Comparison of ENCODE assay signal across 9 cellular contexts in genomic region chr3:59857589-59858346, GRCh38.
A peak's percentile ranks its signal among the peaks of the same experiment; 100 is the strongest.
DNase-seq lines count a peak whose midpoint lies in the region; ATAC-seq and TF ChIP-seq lines count a peak whose summit lies in the region.
"Had no signal": no experiment of that assay in that cellular context is flagged by ENCODE, and none has a peak within 500 bp of the region (broad histone marks: within the 10 kb centered on the region; RNA-seq: fewer than 3 reads in every experiment).

No MANE protein-coding gene starts in this region.

- no peaks in the 10 kb centered on the region; the same call in 2 of the 3 replicates for H3K36me3 Mint-ChIP-seq in GM23338 (ENCODE audit: low read depth)

- intact Hi-C loops in thyroid gland (cut with DNase I): loop anchor here (5.0 to 10.0 kb wide), 2 partner anchors 280 to 1213 kb away; no protein-coding TSS in a partner anchor

- no peak overlapping the region for H3K27ac ChIP-seq in GM23338 (ENCODE audit: low read depth)
- H3K27ac ChIP-seq in thyroid gland: no peak overlapping the region
- H3K27ac ChIP-seq: skin epidermis had no signal

- no peak overlapping the region for H3K4me3 Mint-ChIP-seq in GM23338

- in situ Hi-C loops in G401 (cut with HindIII; ENCODE audit: low sequenced_read_pairs): no loop called here

- peak; percentile 81 to 94 for TF ChIP-seq CTCF in GM23338 (conservative IDR thresholded peaks at IDR 0.05; ENCODE audit: low read depth in 2 of 2)
- peak; percentile 73 for TF ChIP-seq CTCF in fibroblast of villous mesenchyme (IDR thresholded peaks at IDR 0.05; ENCODE audit: insufficient read depth, low read depth, low read length)
- TF ChIP-seq CTCF in omental fat pad (IDR thresholded peaks at IDR 0.05): peak in 2 of 3 donors; percentile 54 to 70
- TF ChIP-seq CTCF in thyroid gland (IDR thresholded peaks at IDR 0.05): peak; percentile 73 to 97 (median 90)

- no peak for TF ChIP-seq POLR2A in thyroid gland (IDR thresholded peaks at IDR 0.05)

- DNase-seq in G401 (ENCODE audit: low spot score): peak; percentile 83
- peak; percentile 92 for DNase-seq in GM23338 (ENCODE audit: low spot score)
- DNase-seq in LHCN-M2 (ENCODE audit: low read depth): peak; percentile 61
- peak; percentile 61 to 79 for DNase-seq in SHP77 (lab: John Stamatoyannopoulos, UW)
- DNase-seq in activated T-helper 9 cell treated with anti-CD3 and anti-CD28 coated beads, Interleukin-2, amount 50 U/mL, for 16 hours (ENCODE audit: low read depth): peak; percentile 64
- peak; percentile 88 for DNase-seq in fibroblast of villous mesenchyme (ENCODE audit: low read depth)
- DNase-seq in omental fat pad (ENCODE audit: low spot score): peak; percentile 50
- DNase-seq in thyroid gland: peak; percentile 80 to 84

- no peak overlapping the region for H3K27ac Mint-ChIP-seq in GM23338

- no peaks in the 10 kb centered on the region for H3K9me3 ChIP-seq in thyroid gland

- no peaks in the 10 kb centered on the region for H3K79me2 ChIP-seq in GM23338 (replicated peaks; ENCODE audit: insufficient read depth)

- peaks cover 7% of the 10 kb centered on the region; the same call in 1 of the 3 replicates for H3K4me1 Mint-ChIP-seq in GM23338

- H3K27me3 ChIP-seq in GM23338 (ENCODE audit: insufficient read depth): no peaks in the 10 kb centered on the region
- no peaks in the 10 kb centered on the region for H3K27me3 ChIP-seq in thyroid gland

- H3K4me1 ChIP-seq in GM23338 (ENCODE audit: insufficient read depth) (no peaks in the 10 kb centered on the region), thyroid gland (no peaks in the 10 kb centered on the region)

- ATAC-seq in GM23338 (peak; percentile 99), omental fat pad (ENCODE audit: low FRiP score) (peak; percentile 71)

- H3K4me2 ChIP-seq in GM23338: no peak overlapping the region

- H3K4me3 ChIP-seq in GM23338: no peak overlapping the region
- no peak overlapping the region for H3K4me3 ChIP-seq in fibroblast of villous mesenchyme (ENCODE audit: low read depth, low read length)
- H3K4me3 ChIP-seq in thyroid gland (replicated peaks in 1 of 3): no peak overlapping the region
- H3K4me3 ChIP-seq: skin epidermis had no signal

- WGBS in thyroid gland, 2 donors: 27 to 30% methylated on average over 7 of the region's 7 CpGs

- no peaks in the 10 kb centered on the region for H4K20me1 ChIP-seq in GM23338 (replicated peaks; ENCODE audit: insufficient read depth)

- no peaks in the 10 kb centered on the region for H3K36me3 ChIP-seq in GM23338 (ENCODE audit: insufficient read depth)
- no peaks in the 10 kb centered on the region for H3K36me3 ChIP-seq in thyroid gland

- H3K9me3 Mint-ChIP-seq in GM23338: no peaks in the 10 kb centered on the region; the same call in 1 of the 3 replicates

- no peaks in the 10 kb centered on the region for H3K9me2 ChIP-seq in GM23338 (ENCODE audit: insufficient read depth)

- no peaks in the 10 kb centered on the region for H3K27me3 Mint-ChIP-seq in GM23338 (ENCODE audit: insufficient read depth, low read depth, poor library complexity)

- no peak overlapping the region for H2AFZ ChIP-seq in GM23338

- no peaks in the 10 kb centered on the region for H3F3A ChIP-seq in GM23338 (replicated peaks; ENCODE audit: low read depth)

TF ChIP-seq in GM23338, 12 proteins besides CTCF, POLR2A, EP300 and RAD21 (continues in another document):
- TF ChIP-seq CREB1 (CRISPR knock-in tag; IDR thresholded peaks at IDR 0.05; ENCODE audit: low read depth): no peak
- TF ChIP-seq JUNB (IDR thresholded peaks at IDR 0.05; ENCODE audit: unreplicated experiment): no peak
- no peak for TF ChIP-seq STAT1 (IDR thresholded peaks at IDR 0.05; ENCODE audit: unreplicated experiment)
- no peak for TF ChIP-seq NANOG (IDR thresholded peaks at IDR 0.05; ENCODE audit: borderline replicate concordance)
- TF ChIP-seq ZNF462 (CRISPR knock-in tag; IDR thresholded peaks at IDR 0.05): no peak
- no peak for TF ChIP-seq POLR2AphosphoS5 (IDR thresholded peaks at IDR 0.05; ENCODE audit: low read depth)
- TF ChIP-seq EZH2phosphoT487 (IDR thresholded peaks at IDR 0.05; ENCODE audit: unreplicated experiment): no peak
- no peak for TF ChIP-seq REST (IDR thresholded peaks at IDR 0.05; ENCODE audit: unreplicated experiment)
